26 cellular contexts compared by ENCODE assay signal in the genomic region with DNA sequence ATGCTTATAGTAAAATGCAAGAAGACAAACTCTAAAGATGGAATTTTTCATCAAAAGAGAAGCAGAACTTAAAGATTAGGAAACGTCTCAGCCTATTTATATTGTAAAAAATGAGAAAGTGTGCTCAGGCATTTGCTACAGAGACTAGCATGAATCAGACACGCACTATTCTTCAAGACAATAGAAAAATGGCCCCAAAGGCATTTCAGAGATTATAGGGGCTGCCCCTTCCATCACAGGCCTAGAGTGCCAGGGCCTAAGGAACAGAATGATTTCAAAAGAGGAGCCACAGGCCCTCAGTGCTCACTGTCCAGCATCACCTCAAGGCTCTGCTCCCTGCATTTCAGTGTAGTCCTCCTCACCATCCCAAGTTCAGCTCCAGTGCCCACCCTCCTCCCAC. TPM values are rescaled to one million over a fixed set of nuclear protein-coding genes. Genes with fewer than 3 reads are reported as not detected.
DNase-seq lines count a peak whose midpoint lies in the region; ATAC-seq, FAIRE-seq and TF ChIP-seq lines count a peak whose summit lies in the region.
"Had no signal": no experiment of that assay in that cellular context is flagged by ENCODE, and none has a peak within 500 bp of the region (broad histone marks: within the 10 kb centered on the region; RNA-seq: fewer than 3 reads in every experiment).

No MANE protein-coding gene starts in this region.

- no peak overlapping the region for H2BK20ac ChIP-seq in IMR-90 (ENCODE audit: low read depth, low read length)

- H3K36me3 ChIP-seq in IMR-90 (ENCODE audit: control insufficient read depth, insufficient read depth, low read length) (peaks cover 50% of the 10 kb centered on the region), RWPE2 (ENCODE audit: low read depth) (peaks cover 46% of the 10 kb centered on the region), osteoblast (ENCODE audit: insufficient read depth, low read length) (peaks cover 50% of the 10 kb centered on the region), brain microvascular endothelial cell (replicated peaks) (peaks cover 56% of the 10 kb centered on the region)

- H2AK5ac ChIP-seq in IMR-90 (ENCODE audit: low read depth, low read length): no peak overlapping the region

- peaks cover 12% of the 10 kb centered on the region for H3K4me1 ChIP-seq in IMR-90 (ENCODE audit: control insufficient read depth, insufficient read depth, low read length)
- peaks cover 32% of the 10 kb centered on the region for H3K4me1 ChIP-seq in RWPE2 (ENCODE audit: insufficient read depth, poor library complexity, severe bottlenecking)
- H3K4me1 ChIP-seq in osteoblast (ENCODE audit: insufficient read depth, low read length): peaks cover 27% of the 10 kb centered on the region
- H3K4me1 ChIP-seq: A549, BE2C had no signal

- peaks cover 0 to 7% of the 10 kb centered on the region in 2 experiments; a peak in 1 of 4 replicates for H3K79me1 ChIP-seq in IMR-90 (ENCODE audit: low read depth in 1 of 2, low read length in 2 of 2)

- no peak overlapping the region for H3K56ac ChIP-seq in IMR-90 (ENCODE audit: extremely low read depth, insufficient read depth, low read length)

- DNase-seq in IMR-90 (no peak), RWPE2 (ENCODE audit: low spot score) (no peak), epithelial cell of prostate (ENCODE audit: low read depth, low spot score) (no peak), osteoblast (ENCODE audit: insufficient read length, low spot score, missing footprints) (peak; percentile 10), hippocampal formation (lab: John Stamatoyannopoulos, UW) (no peak), frontal cortex (ENCODE audit: low spot score in 2 of 2) (no peak), brain microvascular endothelial cell (no peak)
- DNase-seq: 8988T; ACHN; AML-193; BE2C; Calu3; CD4-positive, alpha-beta T cell; COR-L47; DMS53; DMS79 treated with DMSO at 0.1 percent for 48 hours; GF-D8; GOT3 had no signal

- H3K4me3 ChIP-seq in IMR-90 (ENCODE audit: insufficient read depth, low read depth, low read length) (no peak overlapping the region), RWPE2 (ENCODE audit: severe bottlenecking) (no peak overlapping the region), osteoblast (ENCODE audit: insufficient read depth, low read length) (no peak overlapping the region), brain microvascular endothelial cell (ENCODE audit: low read depth, low read length) (no peak overlapping the region)
- H3K4me3 ChIP-seq: A549; BLaER1 treated with 17β-estradiol and CSF1 and Interleukin-3, amounts not matched to agents 10 nM and 100 nM; HAP-1 had no signal

- no peak for TF ChIP-seq CTCF in IMR-90 (conservative IDR thresholded peaks at IDR 0.05; ENCODE audit: low read depth, low read length)
- no peak for TF ChIP-seq CTCF in RWPE2 (IDR thresholded peaks at IDR 0.05; ENCODE audit: poor library complexity, severe bottlenecking)
- no peak for TF ChIP-seq CTCF in osteoblast (IDR thresholded peaks at IDR 0.05; ENCODE audit: extremely low read depth, low read depth, low read length)
- TF ChIP-seq CTCF in brain microvascular endothelial cell (IDR thresholded peaks at IDR 0.05; ENCODE audit: low read depth, low read length, missing control alignments): no peak

- POLR2A ChIA-PET in IMR-90 (lab: Charles Lee; ENCODE audit: unreplicated experiment): no interaction called here

- H4K91ac ChIP-seq in IMR-90 (ENCODE audit: insufficient read depth, low read depth, low read length): no peak overlapping the region

- no peaks in the 10 kb centered on the region for H4K20me1 ChIP-seq in IMR-90 (ENCODE audit: insufficient read depth, low read length)
- peaks cover 2% of the 10 kb centered on the region for H4K20me1 ChIP-seq in osteoblast (ENCODE audit: insufficient read depth, low read length)
- H4K20me1 ChIP-seq: BLaER1 treated with 17β-estradiol and CSF1 and Interleukin-3, amounts not matched to agents 10 nM and 100 nM had no signal

- H3K4ac ChIP-seq in IMR-90 (ENCODE audit: low read depth, low read length): no peak overlapping the region

- no peak overlapping the region for H3K27ac ChIP-seq in IMR-90 (ENCODE audit: insufficient read depth, low read length)
- H3K27ac ChIP-seq in RWPE2 (ENCODE audit: poor library complexity, severe bottlenecking): peak overlapping the region; percentile 8
- H3K27ac ChIP-seq in epithelial cell of prostate: peak overlapping the region; percentile 97
- H3K27ac ChIP-seq in osteoblast (ENCODE audit: low read depth, low read length): no peak overlapping the region
- no peak overlapping the region for H3K27ac ChIP-seq in brain microvascular endothelial cell
- H3K27ac ChIP-seq: A549; BLaER1 treated with 17β-estradiol and CSF1 and Interleukin-3, amounts not matched to agents 10 nM and 100 nM had no signal

- no peak overlapping the region for H3K18ac ChIP-seq in IMR-90 (ENCODE audit: low read depth, low read length)

- H2AFZ ChIP-seq in IMR-90 (replicated peaks; ENCODE audit: low read length, poor library complexity) (no peak overlapping the region), osteoblast (ENCODE audit: low read length) (no peak overlapping the region)

- dilution Hi-C loops in IMR-90 (cut with HindIII; ENCODE audit: low sequenced_read_pairs, unreplicated experiment): no loop called here

- H3K9me1 ChIP-seq in IMR-90 (ENCODE audit: insufficient read depth, low read length): peaks cover 14% of the 10 kb centered on the region

- H4K8ac ChIP-seq in IMR-90 (ENCODE audit: low read depth in 2 of 2, low read length in 2 of 2): no peak overlapping the region

- CTCF ChIA-PET in IMR-90 (lab: Yijun Ruan, JAX): no interaction called here

- TF ChIP-seq RAD21 in IMR-90 (IDR thresholded peaks at IDR 0.05; ENCODE audit: low read length): no peak

- no peak overlapping the region for H3K23ac ChIP-seq in IMR-90 (ENCODE audit: low read depth, low read length)

- no peak overlapping the region for H4K5ac ChIP-seq in IMR-90 (ENCODE audit: low read depth, low read length)

- no peak overlapping the region for H2BK5ac ChIP-seq in IMR-90 (ENCODE audit: low read depth, low read length, poor library complexity, severe bottlenecking)

- no peak for TF ChIP-seq POLR2A in IMR-90 (IDR thresholded peaks at IDR 0.05; ENCODE audit: low read depth, low read length)

- peaks cover 12% of the 10 kb centered on the region for H3K9me3 ChIP-seq in IMR-90 (ENCODE audit: control insufficient read depth, insufficient read depth, low read length)
- H3K9me3 ChIP-seq in RWPE2 (ENCODE audit: severe bottlenecking): no peaks in the 10 kb centered on the region
- no peaks in the 10 kb centered on the region for H3K9me3 ChIP-seq in osteoblast (ENCODE audit: low read depth, low read length)
- H3K9me3 ChIP-seq: BE2C, HAP-1 had no signal

- intact Hi-C loops in IMR-90 (cut with micrococcal nuclease): no loop called here

- FAIRE-seq in frontal cortex (lab: Jason Lieb, UNC): no peak
- FAIRE-seq: A549, GM12891, GM18507, H54 had no signal

- no peaks in the 10 kb centered on the region for H3K79me2 ChIP-seq in osteoblast (ENCODE audit: insufficient read depth, low read length)

- H2AK9ac ChIP-seq in IMR-90 (replicated peaks; ENCODE audit: low read depth, low read length, poor library complexity): peak overlapping the region; percentile 33

- ATAC-seq in IMR-90 (ENCODE audit: low read depth) (no peak), RWPE2 (ENCODE audit: low read depth) (no peak)
- ATAC-seq: A549 had no signal

- no peaks in the 10 kb centered on the region for H3K27me3 ChIP-seq in IMR-90 (ENCODE audit: control insufficient read depth, insufficient read depth, low read length)
- H3K27me3 ChIP-seq in RWPE2 (ENCODE audit: insufficient read depth, poor library complexity, severe bottlenecking): no peaks in the 10 kb centered on the region
- no peaks in the 10 kb centered on the region for H3K27me3 ChIP-seq in osteoblast (ENCODE audit: insufficient read depth, low read length)
- no peaks in the 10 kb centered on the region for H3K27me3 ChIP-seq in brain microvascular endothelial cell (replicated peaks)
- H3K27me3 ChIP-seq: BE2C; BLaER1 treated with 17β-estradiol and CSF1 and Interleukin-3, amounts not matched to agents 10 nM and 100 nM had no signal

- H3K4me2 ChIP-seq in IMR-90 (ENCODE audit: low read depth, low read length) (no peak overlapping the region), osteoblast (ENCODE audit: insufficient read depth, low read length) (no peak overlapping the region)
- H3K4me2 ChIP-seq: A549; BLaER1 treated with 17β-estradiol and CSF1 and Interleukin-3, amounts not matched to agents 10 nM and 100 nM had no signal

- no peak overlapping the region for H3K14ac ChIP-seq in IMR-90 (replicated peaks; ENCODE audit: low read depth, low read length)

- no peak overlapping the region for H3K9ac ChIP-seq in IMR-90 (ENCODE audit: low read depth, low read length)
- H3K9ac ChIP-seq: BLaER1 treated with 17β-estradiol and CSF1 and Interleukin-3, amounts not matched to agents 10 nM and 100 nM had no signal

- H2BK15ac ChIP-seq in IMR-90 (ENCODE audit: low read depth, low read length): no peak overlapping the region

- H2BK120ac ChIP-seq in IMR-90 (ENCODE audit: low read depth, low read length): no peak overlapping the region

- WGBS in IMR-90 (ENCODE audit: extremely low coverage in 2 of 2, insufficient read length in 1 of 2), 2 experiments: 100% methylated on average over 1 of the region's 2 CpGs; no CpG with 5 or more reads in 1 of the 2 experiments

- BruUV-seq in IMR-90 (replicated peaks; lab: Mats Ljungman, UMichigan): no TSS peak

- in situ Hi-C loops in IMR-90 (cut with MboI; ENCODE audit: low sequenced_read_pairs): no loop called here
- in situ Hi-C loops in brain microvascular endothelial cell (cut with HindIII; ENCODE audit: low pct_ligation_motif_present, low sequenced_read_pairs): no loop called here

TF ChIP-seq in IMR-90, 13 proteins besides CTCF, POLR2A, EP300 and RAD21 (continues in another document):
- TF ChIP-seq CEBPB (IDR thresholded peaks at IDR 0.05; ENCODE audit: low read depth, low read length): no peak
- no peak for TF ChIP-seq MXI1 (IDR thresholded peaks at IDR 0.05; ENCODE audit: borderline replicate concordance, low read depth, low read length)
- TF ChIP-seq NFE2L2 (IDR thresholded peaks at IDR 0.05; ENCODE audit: low read depth, low read length): no peak

RNA-seq across cellular contexts. Expression of gene TNKS1BP1, which starts 27.5 kb away (rescaled TPM):
- 28.6 and 31.7 TPM in 2 replicates for total RNA-seq in IMR-90 (2012; rRNA removed)
- 68.0 and 71.4 TPM in 2 replicates for polyA plus RNA-seq in IMR-90 (2012; rRNA removed)
- 42.9 and 47.7 TPM in 2 replicates for polyA plus RNA-seq in IMR-90 (2012; cell fraction: cytosol; rRNA removed)
- polyA plus RNA-seq in IMR-90 (2012; cell fraction: nucleus; rRNA removed; ENCODE audit: low replicate concordance): 157 and 165 TPM in 2 replicates
- 71.6 and 74.6 TPM in 2 replicates for total RNA-seq in osteoblast
- 20.0 TPM for total RNA-seq in frontal cortex

RNA-seq across cellular contexts. Expression of gene SSRP1, which starts 38.5 kb away (rescaled TPM):
- total RNA-seq in IMR-90 (2012; rRNA removed): 144 and 146 TPM in 2 replicates
- polyA plus RNA-seq in IMR-90 (2012; rRNA removed): 101 and 106 TPM in 2 replicates
- 58.6 and 84.5 TPM in 2 replicates for polyA plus RNA-seq in IMR-90 (2012; cell fraction: cytosol; rRNA removed)
- polyA plus RNA-seq in IMR-90 (2012; cell fraction: nucleus; rRNA removed; ENCODE audit: low replicate concordance): 41.6 and 70.5 TPM in 2 replicates
- 55.4 and 58.0 TPM in 2 replicates for total RNA-seq in osteoblast
- total RNA-seq in frontal cortex: 53.8 TPM

RNA-seq across cellular contexts. Expression of gene P2RX3, which starts 40.9 kb away (rescaled TPM):
- total RNA-seq in IMR-90 (2012; rRNA removed) (not detected in 2 replicates), osteoblast (not detected in 2 replicates), frontal cortex (not detected)
- not detected in 2 replicates for polyA plus RNA-seq in IMR-90 (2012; rRNA removed)
- not detected in 2 replicates for polyA plus RNA-seq in IMR-90 (2012; cell fraction: cytosol; rRNA removed)
- not detected in 2 replicates for polyA plus RNA-seq in IMR-90 (2012; cell fraction: nucleus; rRNA removed; ENCODE audit: low replicate concordance)
- total RNA-seq: Calu3; CD4-positive, alpha-beta T cell; Daoy had no signal
- polyA plus RNA-seq: CD14-positive monocyte had no signal

Comparison
In these comparisons a context has a peak if more than half of its experiments do, and no peak if none do; other contexts are left out.
1. H3K27ac ChIP-seq: peak in RWPE2 (single experiment) and epithelial cell of prostate (single experiment); none in IMR-90 (single experiment), osteoblast (single experiment) and brain microvascular endothelial cell (single experiment).